In genomic region chr9:33306037-33306436, GRCh38 we compare ENCODE assay signal across 2 cellular contexts.
TF ChIP-seq lines count a peak whose summit lies in the region.

No MANE protein-coding gene starts in this region.

TF ChIP-seq in liver, 16 proteins besides CTCF, POLR2A, EP300 and RAD21:
- TF ChIP-seq REST (IDR thresholded peaks at IDR 0.05) (no peak), GABPA (IDR thresholded peaks at IDR 0.05 in 1 of 2, conservative IDR thresholded peaks at IDR 0.05 in 1 of 2) (no peak), NR2F2 (IDR thresholded peaks at IDR 0.05) (no peak), HNF4A (conservative IDR thresholded peaks at IDR 0.05) (peak; percentile 10 to 34), ATF3 (IDR thresholded peaks at IDR 0.05) (no peak), RXRA (IDR thresholded peaks at IDR 0.05) (no peak), EGR1 (IDR thresholded peaks at IDR 0.05; ENCODE audit: low read depth in 2 of 2) (no peak), YY1 (IDR thresholded peaks at IDR 0.05) (no peak), JUND (IDR thresholded peaks at IDR 0.05) (peak in 1 of 2 donors; percentile 11), MAX (IDR thresholded peaks at IDR 0.05) (no peak), TAF1 (conservative IDR thresholded peaks at IDR 0.05) (no peak), FOXA2 (IDR thresholded peaks at IDR 0.05) (no peak), HNF4G (IDR thresholded peaks at IDR 0.05) (peak; percentile 8), FOXA1 (IDR thresholded peaks at IDR 0.05) (no peak), ZBTB33 (IDR thresholded peaks at IDR 0.05) (no peak), SP1 (IDR thresholded peaks at IDR 0.05) (peak; percentile 6)
TF ChIP-seq in liver: peak in this region for 4.

TF ChIP-seq in HepG2, 621 proteins besides CTCF, POLR2A, EP300 and RAD21:
- no peak for TF ChIP-seq ZNF362 (CRISPR knock-in tag; IDR thresholded peaks at IDR 0.05; ENCODE audit: borderline replicate concordance)
